In genomic region chr11:96241351-96241841, GRCh38 we compare ENCODE assay signal across 10 cellular contexts.
DNase-seq lines count a peak whose midpoint lies in the region; ATAC-seq and TF ChIP-seq lines count a peak whose summit lies in the region.
"Had no signal": no experiment of that assay in that cellular context is flagged by ENCODE, and none has a peak within 500 bp of the region (broad histone marks: within the 10 kb centered on the region; RNA-seq: fewer than 3 reads in every experiment).

No MANE protein-coding gene starts in this region.

- intact Hi-C loops in aorta (cut with DNase I), result loop anchor here (5.0 to 10.0 kb wide), 4 partner anchors 73 to 187 kb away; partner anchors contain the start of gene MAML2 (in 1 of the 2)

- peak; percentile 14 for ATAC-seq in WTC11
- no peak for ATAC-seq in aorta (ENCODE audit: low FRiP score)
- no peak for ATAC-seq in HG03354 (IDR thresholded peaks at IDR 0.05; ENCODE audit: poor library complexity, severe bottlenecking, unreplicated experiment)

- no peaks in the 10 kb centered on the region for H3K27me3 ChIP-seq in BE2C
- H3K27me3 ChIP-seq in muscle layer of duodenum (ENCODE audit: low read depth, low read length), result no peaks in the 10 kb centered on the region
- no peaks in the 10 kb centered on the region for H3K27me3 ChIP-seq in aorta (ENCODE audit: control insufficient read depth in 1 of 2, insufficient read depth in 2 of 2, low read length in 1 of 2)

- POLR2A ChIA-PET in WTC11 (lab: Charles Lee), result no interaction called here

- H3K4me3 Mint-ChIP-seq in WTC11, result no peak overlapping the region

- peak overlapping the region; percentile 93 for H3K27ac ChIP-seq in muscle layer of duodenum (ENCODE audit: low read length)
- peak overlapping the region in 1 of 2 donors; percentile 71 for H3K27ac ChIP-seq in aorta (ENCODE audit: low read depth in 1 of 2, low read length in 2 of 2)

- peak overlapping the region; percentile 94 for H3K27ac Mint-ChIP-seq in WTC11

- DNase-seq in BE2C (no peak), GM13977 (ENCODE audit: low spot score) (no peak), WTC11 (ENCODE audit: low spot score) (no peak), NCI-H1092 treated with DMSO at 0.1 percent for 48 hours (lab: John Stamatoyannopoulos, UW) (no peak), aorta (no peak), midbrain (lab: John Stamatoyannopoulos, UW) (no peak)
- DNase-seq: NCI-H1092 had no signal

- H3K9me3 Mint-ChIP-seq in WTC11, result no peaks in the 10 kb centered on the region

- H3K27me3 Mint-ChIP-seq in WTC11 (ENCODE audit: low read depth), result no peaks in the 10 kb centered on the region

- H3K4me1 ChIP-seq in BE2C (peaks cover 14% of the 10 kb centered on the region), muscle layer of duodenum (ENCODE audit: control insufficient read depth in 1 of 2, insufficient read depth in 2 of 2, low read length in 2 of 2) (peaks cover 12 to 33% of the 10 kb centered on the region in 2 donors), aorta (ENCODE audit: control insufficient read depth in 1 of 2, insufficient read depth in 2 of 2, low read length in 2 of 2) (peaks cover 2 to 15% of the 10 kb centered on the region in 2 donors)

- in situ Hi-C loops in GM13977 (cut with MboI; ENCODE audit: low pct_unique_long_range_greater_than_20kb, low sequenced_read_pairs, unreplicated experiment), result no loop called here

- H3K36me3 ChIP-seq in BE2C (no peaks in the 10 kb centered on the region), muscle layer of duodenum (ENCODE audit: control insufficient read depth in 1 of 2, insufficient read depth in 2 of 2, low read length in 2 of 2) (no peaks in the 10 kb centered on the region), aorta (ENCODE audit: control insufficient read depth in 1 of 2, insufficient read depth in 2 of 2, low read length in 1 of 2) (no peaks in the 10 kb centered on the region)
- H3K36me3 ChIP-seq: HAP-1 had no signal

- H3K4me1 Mint-ChIP-seq in WTC11, result peaks cover 34% of the 10 kb centered on the region

- WGBS in aorta, 2 donors, result 58 to 60% methylated on average over 5 of the region's 5 CpGs

- TF ChIP-seq CTCF in BE2C (IDR thresholded peaks at IDR 0.05; ENCODE audit: low read depth, low read length) (peak; percentile 42), GM13977 (IDR thresholded peaks at IDR 0.05; ENCODE audit: extremely low read depth, insufficient read depth, missing control alignments) (peak; percentile 34), WTC11 (IDR thresholded peaks at IDR 0.05) (no peak)

- H3K9me3 ChIP-seq in BE2C (no peaks in the 10 kb centered on the region), muscle layer of duodenum (ENCODE audit: control insufficient read depth in 1 of 2, low read length in 2 of 2) (no peaks in the 10 kb centered on the region), aorta (ENCODE audit: control insufficient read depth, low read length) (no peaks in the 10 kb centered on the region)
- H3K9me3 ChIP-seq: HAP-1 had no signal

- no peaks in the 10 kb centered on the region for H3K36me3 Mint-ChIP-seq in WTC11

- CTCF ChIA-PET in WTC11 (lab: Charles Lee), result interaction anchor here (5.2 kb wide), 1 partner anchor 101 kb away, joined by 47 read pairs; the partner anchor contains the start of gene MAML2

- H3K4me3 ChIP-seq in BE2C (ENCODE audit: low read depth, low read length) (no peak overlapping the region), muscle layer of duodenum (ENCODE audit: low read depth in 1 of 2, low read length in 2 of 2) (no peak overlapping the region), aorta (ENCODE audit: low read length in 2 of 2) (no peak overlapping the region)
- H3K4me3 ChIP-seq: HAP-1 had no signal

TF ChIP-seq in WTC11, 78 proteins besides CTCF, POLR2A, EP300 and RAD21:
- no peak for TF ChIP-seq ZNF263 (CRISPR knock-in tag; IDR thresholded peaks at IDR 0.05; ENCODE audit: low read depth)
- no peak for TF ChIP-seq ZNF425 (CRISPR knock-in tag; conservative IDR thresholded peaks at IDR 0.05)
